Comparison of ENCODE assay signal across 34 cellular contexts in the genomic region with DNA sequence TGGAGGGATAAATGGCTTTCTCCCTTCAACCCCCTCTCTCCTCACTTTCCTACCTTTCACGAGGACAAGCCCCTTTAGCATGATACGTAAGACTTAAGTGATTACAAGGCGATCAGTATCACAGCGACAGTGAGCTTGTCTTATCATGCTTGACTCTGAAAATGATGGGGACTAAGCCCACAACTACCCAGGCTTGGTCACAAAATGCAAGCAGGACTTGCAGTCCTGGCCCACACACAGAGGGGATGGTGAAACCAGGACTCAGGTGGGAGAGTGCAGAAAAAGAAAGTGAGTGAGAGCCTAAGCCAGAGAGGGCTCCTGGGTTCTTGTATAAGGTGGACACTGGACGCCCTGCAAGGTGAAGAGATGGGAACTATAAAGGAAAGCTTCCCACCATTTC.
"Had no signal": no experiment of that assay in that cellular context is flagged by ENCODE, and none has a peak within 500 bp of the region (broad histone marks: within the 10 kb centered on the region; RNA-seq: fewer than 3 reads in every experiment).

No MANE protein-coding gene starts in this region.

- H3K27me3 ChIP-seq: brain microvascular endothelial cell, gastroesophageal sphincter had no signal

- H3K9me3 Mint-ChIP-seq: activated B cell treated with CpG ODN at 0.5 μM for 24 hours; activated CD8-positive, alpha-beta T cell treated with anti-CD3 and anti-CD28 coated beads for 36 hours; activated T-cell treated with anti-CD3 and anti-CD28 coated beads, Interleukin-2, amount 50 U/mL, for 24 hours; activated T-cell treated with anti-CD3 and anti-CD28 coated beads, Interleukin-2, amount 50 U/mL, for 72 hours; central memory CD8-positive, alpha-beta T cell; dendritic cell treated with granulocyte-macrophage colony-stimulating factor and Interleukin-4, amounts not matched to agents 40 ng/mL and 50 ng/mL, for 4 days; effector memory CD8-positive, alpha-beta T cell; T-helper 2 cell treated with Interferon-gamma antibody and Interleukin-4, amounts not matched to agents 5 μg/mL and 100 μg/mL, for 36 hours had no signal

- H3K4me1 Mint-ChIP-seq: activated B cell treated with CpG ODN at 0.5 μM for 24 hours; central memory CD8-positive, alpha-beta T cell; T-helper 17 cell had no signal

- H3K27ac ChIP-seq: brain microvascular endothelial cell, coronary artery, dorsolateral prefrontal cortex, esophagus squamous epithelium, gastroesophageal sphincter, WERI-Rb-1 had no signal

- DNase-seq: activated B cell treated with CpG ODN at 0.5 μM for 24 hours; activated CD4-positive, alpha-beta T cell treated with anti-CD3 and anti-CD28 coated beads for 48 hours; activated CD4-positive, alpha-beta T cell treated with anti-CD3 and anti-CD28 coated beads, Interleukin-2, amount 50 U/mL, for 1 hour; activated CD4-positive, alpha-beta T cell treated with anti-CD3 and anti-CD28 coated beads, Interleukin-2, amount 50 U/mL, for 48 hours; activated CD8-positive, alpha-beta memory T cell treated with anti-CD3 and anti-CD28 coated beads for 24 hours; activated CD8-positive, alpha-beta memory T cell treated with anti-CD3 and anti-CD28 coated beads, Interleukin-2, amount 50 U/mL, for 48 hours; activated CD8-positive, alpha-beta T cell treated with anti-CD3 and anti-CD28 coated beads for 36 hours; activated gamma-delta T cell treated with Interleukin-2 at 50 U/mL for 16 hours; activated naive CD4-positive, alpha-beta T cell treated with anti-CD3 and anti-CD28 coated beads, Interleukin-2, amount 50 U/mL, for 16 hours; activated naive CD4-positive, alpha-beta T cell treated with Interleukin-2 at 50 U/mL for 16 hours; activated T-cell treated with anti-CD3 and anti-CD28 coated beads for 4 hours; activated T-cell treated with anti-CD3 and anti-CD28 coated beads, Interleukin-2, amount 50 U/mL, for 24 hours; activated T-cell treated with anti-CD3 and anti-CD28 coated beads, Interleukin-2, amount 50 U/mL, for 72 hours; amniotic stem cell; anterior cingulate cortex; brain microvascular endothelial cell; dorsolateral prefrontal cortex; effector CD4-positive, alpha-beta T cell; effector memory CD8-positive, alpha-beta T cell; erythroblast; esophagus squamous epithelium; foreskin melanocyte; T-helper 1 cell; T-helper 17 cell; T1000; WERI-Rb-1 had no signal

- ATAC-seq: activated CD4-positive, CD25-positive, alpha-beta regulatory T cell treated with anti-CD3 and anti-CD28 coated beads, Interleukin-2, amount 50 U/mL, for 24 hours; activated CD8-positive, alpha-beta T cell treated with anti-CD3 and anti-CD28 coated beads for 36 hours; activated T-cell treated with anti-CD3 and anti-CD28 coated beads, Interleukin-2, amount 50 U/mL, for 72 hours; effector memory CD8-positive, alpha-beta T cell; gastroesophageal sphincter; T-helper 17 cell had no signal

- H3K4me3 Mint-ChIP-seq: activated B cell treated with CpG ODN at 0.5 μM for 24 hours; activated CD8-positive, alpha-beta T cell treated with anti-CD3 and anti-CD28 coated beads for 36 hours; activated naive CD8-positive, alpha-beta T cell; activated T-cell treated with anti-CD3 and anti-CD28 coated beads, Interleukin-2, amount 50 U/mL, for 24 hours; activated T-cell treated with anti-CD3 and anti-CD28 coated beads, Interleukin-2, amount 50 U/mL, for 72 hours; central memory CD8-positive, alpha-beta T cell; dendritic cell treated with granulocyte-macrophage colony-stimulating factor and Interleukin-4, amounts not matched to agents 40 ng/mL and 50 ng/mL, for 4 days; effector memory CD8-positive, alpha-beta T cell; T-helper 17 cell; T-helper 2 cell treated with Interferon-gamma antibody and Interleukin-4, amounts not matched to agents 5 μg/mL and 100 μg/mL, for 36 hours had no signal

- H3K27ac Mint-ChIP-seq: activated B cell treated with CpG ODN at 0.5 μM for 24 hours; activated CD8-positive, alpha-beta T cell treated with anti-CD3 and anti-CD28 coated beads for 36 hours; activated naive CD8-positive, alpha-beta T cell; activated T-cell treated with anti-CD3 and anti-CD28 coated beads, Interleukin-2, amount 50 U/mL, for 24 hours; activated T-cell treated with anti-CD3 and anti-CD28 coated beads, Interleukin-2, amount 50 U/mL, for 72 hours; dendritic cell treated with granulocyte-macrophage colony-stimulating factor and Interleukin-4, amounts not matched to agents 40 ng/mL and 50 ng/mL, for 4 days; effector memory CD8-positive, alpha-beta T cell; T-helper 17 cell; T-helper 2 cell treated with Interferon-gamma antibody and Interleukin-4, amounts not matched to agents 5 μg/mL and 100 μg/mL, for 36 hours had no signal

- H3K36me3 Mint-ChIP-seq: activated naive CD8-positive, alpha-beta T cell had no signal

- H3K4me1 ChIP-seq: esophagus squamous epithelium, gastroesophageal sphincter had no signal

- H3K4me3 ChIP-seq: coronary artery, dorsolateral prefrontal cortex, esophagus squamous epithelium, gastroesophageal sphincter had no signal

- FAIRE-seq: astrocyte had no signal

- H3K9me3 ChIP-seq: esophagus squamous epithelium, gastroesophageal sphincter had no signal

- H3K36me3 ChIP-seq: brain microvascular endothelial cell, esophagus squamous epithelium, gastroesophageal sphincter, WERI-Rb-1 had no signal
